8 cellular contexts compared by ENCODE assay signal in the genomic region with DNA sequence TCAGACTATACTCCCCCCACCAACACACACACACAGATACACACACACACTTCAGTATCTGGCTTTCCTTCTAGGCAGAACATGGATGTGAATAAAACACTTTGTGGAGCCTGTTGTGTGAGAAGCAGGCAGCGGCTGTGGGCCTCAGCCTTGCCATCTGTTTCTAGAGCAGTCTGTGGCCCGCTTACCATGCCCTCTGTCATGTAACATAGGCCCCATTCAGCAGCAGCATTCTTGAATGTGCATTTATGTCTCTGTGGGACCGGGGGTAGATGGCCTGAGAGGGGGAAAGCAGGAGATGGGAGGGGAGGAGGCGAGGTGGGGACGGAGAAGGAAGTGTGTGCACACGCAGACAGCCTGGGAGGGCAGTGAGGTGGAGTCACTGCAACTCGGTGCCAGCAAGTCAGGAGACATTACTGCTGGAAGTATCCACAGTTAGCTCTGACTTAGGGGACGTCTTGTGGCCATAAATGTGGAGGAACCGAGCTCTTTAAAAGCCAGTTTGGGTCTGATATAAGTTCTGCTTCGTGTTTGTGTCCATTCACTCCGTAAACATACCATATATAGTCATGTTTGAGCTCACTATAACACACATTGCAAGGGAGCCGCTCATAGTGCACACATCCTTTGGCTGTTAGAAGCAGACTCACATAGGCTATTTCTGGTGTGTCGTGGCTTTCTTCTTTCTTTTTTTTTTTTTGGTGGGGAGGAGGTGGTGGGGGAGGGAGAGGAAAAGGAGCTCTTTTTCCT. TPM values are rescaled to one million over a fixed set of nuclear protein-coding genes. Genes with fewer than 3 reads are reported as not detected.
DNase-seq lines count a peak whose midpoint lies in the region; ATAC-seq and TF ChIP-seq lines count a peak whose summit lies in the region.

No MANE protein-coding gene starts in this region.

- H3K4me1 ChIP-seq in PC-9 (replicated peaks; ENCODE audit: insufficient read depth) = peaks cover 72% of the 10 kb centered on the region
- H3K4me1 ChIP-seq in tibial nerve = peaks cover 0 to 87% (median 60%) of the 10 kb centered on the region in 4 donors
- H3K4me1 ChIP-seq in Karpas-422 (ENCODE audit: low read length) = peaks cover 17% of the 10 kb centered on the region

- H3K4me2 ChIP-seq in PC-9 = peak overlapping the region; percentile 99
- H3K4me2 ChIP-seq in Karpas-422 (ENCODE audit: low read depth, low read length, poor library complexity, severe bottlenecking) = no peak overlapping the region

- no peak for TF ChIP-seq EP300 in tibial nerve (IDR thresholded peaks at IDR 0.05)

- no peaks in the 10 kb centered on the region for H3K27me3 ChIP-seq in PC-9 (ENCODE audit: insufficient read depth, low read depth)
- H3K27me3 ChIP-seq in tibial nerve = no peaks in the 10 kb centered on the region
- no peaks in the 10 kb centered on the region for H3K27me3 ChIP-seq in Karpas-422 (ENCODE audit: low read length)

- no peak overlapping the region for H3K9ac ChIP-seq in Karpas-422 (ENCODE audit: low read length)

- POLR2A ChIA-PET in PC-9 (lab: Charles Lee; ENCODE audit: unreplicated experiment) = interaction anchor here (0.5 to 0.6 kb wide), 4 partner anchors 13 to 192 kb away, joined by 3 to 7 read pairs (median 6); no protein-coding TSS in a partner anchor

- no peaks in the 10 kb centered on the region for H4K20me1 ChIP-seq in PC-9 (ENCODE audit: insufficient read depth)
- peaks cover 60% of the 10 kb centered on the region for H4K20me1 ChIP-seq in Karpas-422 (ENCODE audit: insufficient read depth, low read depth, low read length)

- H3K27ac ChIP-seq in PC-9 (peak overlapping the region; percentile 91), tibial nerve (peak overlapping the region; percentile 73 to 99 (median 88)), Karpas-422 (ENCODE audit: low read length) (no peak overlapping the region)

- H3F3A ChIP-seq in PC-9 (ENCODE audit: insufficient read depth, low read depth) = peaks cover 21% of the 10 kb centered on the region; the same call in 1 of the 2 replicates

- H3K9me3 Mint-ChIP-seq in chondrocyte (ENCODE audit: low read depth) = no peaks in the 10 kb centered on the region

- TF ChIP-seq POLR2A in lower leg skin (IDR thresholded peaks at IDR 0.05) (no peak), tibial nerve (IDR thresholded peaks at IDR 0.05) (peak in 1 of 2 donors; percentile 20)

- H3K9me2 ChIP-seq in PC-9 (ENCODE audit: insufficient read depth) (no peaks in the 10 kb centered on the region), Karpas-422 (replicated peaks; ENCODE audit: insufficient read depth, low read length) (no peaks in the 10 kb centered on the region)

- TF ChIP-seq CTCF in PC-9 (conservative IDR thresholded peaks at IDR 0.05) (no peak), chondrocyte (IDR thresholded peaks at IDR 0.05) (no peak), lower leg skin (IDR thresholded peaks at IDR 0.05) (no peak), tibial nerve (IDR thresholded peaks at IDR 0.05) (no peak)

- H3K27me3 Mint-ChIP-seq in chondrocyte (ENCODE audit: low read depth) = no peaks in the 10 kb centered on the region

- no TSS peak for BruUV-seq in PC-9 (replicated peaks; lab: Mats Ljungman, UMichigan)

- ATAC-seq in GM18508 (IDR thresholded peaks at IDR 0.05; ENCODE audit: insufficient read depth, unreplicated experiment) (peak; percentile 42), HG02938 (IDR thresholded peaks at IDR 0.05; ENCODE audit: unreplicated experiment) (peak; percentile 53), GM19324 (IDR thresholded peaks at IDR 0.05; ENCODE audit: low FRiP score, unreplicated experiment) (no peak)

- H3K4me3 Mint-ChIP-seq in chondrocyte (ENCODE audit: unreplicated experiment) = peak overlapping the region; percentile 52

- no peaks in the 10 kb centered on the region for H3K36me3 Mint-ChIP-seq in chondrocyte (ENCODE audit: low read depth)

- CTCF ChIA-PET in PC-9 (lab: Charles Lee) = interaction anchor here (0.6 to 1.0 kb wide), 4 partner anchors 10 to 444 kb away, joined by 3 to 13 read pairs (median 4); partner anchors contain the start of gene SNRNP48

- peak overlapping the region; percentile 95 for H3K27ac Mint-ChIP-seq in chondrocyte (ENCODE audit: unreplicated experiment)

- H2AFZ ChIP-seq in PC-9 = peak overlapping the region; percentile 43; the same call in 1 of the 2 replicates
- no peak overlapping the region for H2AFZ ChIP-seq in Karpas-422 (ENCODE audit: low read length)

- peaks cover 81% of the 10 kb centered on the region for H3K4me1 Mint-ChIP-seq in chondrocyte (ENCODE audit: low read depth)

- H3K9me3 ChIP-seq in PC-9 (ENCODE audit: insufficient read depth, low read depth) (no peaks in the 10 kb centered on the region), tibial nerve (no peaks in the 10 kb centered on the region), Karpas-422 (ENCODE audit: low read length) (no peaks in the 10 kb centered on the region)

- WGBS in lower leg skin, 2 donors = 8 to 9% methylated on average over 13 of the region's 13 CpGs
- 15 to 22% methylated on average over 13 of the region's 13 CpGs for WGBS in tibial nerve, 2 donors

- H3K36me3 ChIP-seq in PC-9 (ENCODE audit: low read depth) (no peaks in the 10 kb centered on the region), tibial nerve (no peaks in the 10 kb centered on the region), Karpas-422 (ENCODE audit: insufficient read depth, low read length) (no peaks in the 10 kb centered on the region)

- intact Hi-C loops in PC-9 (cut with micrococcal nuclease; ENCODE audit: unreplicated experiment) = loop anchor here (1.0 to 5.0 kb wide), 3 partner anchors 90 to 344 kb away; no protein-coding TSS in a partner anchor
- intact Hi-C loops in lower leg skin (cut with DNase I; ENCODE audit: low total_unique reads) = no loop called here

- H3K4me3 ChIP-seq in PC-9 (peak overlapping the region; percentile 66), lower leg skin (ENCODE audit: low read depth, poor library complexity, severe bottlenecking) (no peak overlapping the region), tibial nerve (no peak overlapping the region), Karpas-422 (ENCODE audit: low read length) (no peak overlapping the region)

- H3K79me2 ChIP-seq in PC-9 (ENCODE audit: low read depth) = peaks cover 96% of the 10 kb centered on the region
- no peaks in the 10 kb centered on the region for H3K79me2 ChIP-seq in Karpas-422 (ENCODE audit: low read length)

- DNase-seq in PC-9 = peak; percentile 39 to 60
- no peak for DNase-seq in chondrocyte (ENCODE audit: low spot score)
- DNase-seq in lower leg skin (ENCODE audit: low spot score in 2 of 2) = peak; percentile 71 to 94
- peak in 1 of 2 donors; percentile 47 for DNase-seq in tibial nerve (ENCODE audit: low spot score in 2 of 2)
- no peak for DNase-seq in Karpas-422

RNA-seq across cellular contexts. Expression of gene RREB1, which starts 38.5 kb away (rescaled TPM):
- total RNA-seq in PC-9 (2021) = 29.2 and 38.4 TPM in 2 replicates
- 25.7 to 29.5 TPM (median 28.4 TPM) in 3 replicates for total RNA-seq in chondrocyte
- total RNA-seq in lower leg skin = 10 to 100 TPM; 40.8 to 68.6 (median 54.4) TPM
- 10 to 100 TPM; 32.3 to 61.5 (median 36.3) TPM for total RNA-seq in tibial nerve
- total RNA-seq in Karpas-422 (2014; rRNA removed; shearing (Covaris generic); ENCODE audit: low replicate concordance) = 3.2 and 5.0 TPM in 2 replicates

Comparison
In these comparisons a context has a peak if more than half of its experiments do, and no peak if none do; other contexts are left out.
1. DNase-seq: peak in PC-9 (2 of 2) and lower leg skin (2 of 2); none in chondrocyte (single experiment) and Karpas-422 (single experiment).